Comparison of ENCODE assay signal across 15 cellular contexts in the genomic region with DNA sequence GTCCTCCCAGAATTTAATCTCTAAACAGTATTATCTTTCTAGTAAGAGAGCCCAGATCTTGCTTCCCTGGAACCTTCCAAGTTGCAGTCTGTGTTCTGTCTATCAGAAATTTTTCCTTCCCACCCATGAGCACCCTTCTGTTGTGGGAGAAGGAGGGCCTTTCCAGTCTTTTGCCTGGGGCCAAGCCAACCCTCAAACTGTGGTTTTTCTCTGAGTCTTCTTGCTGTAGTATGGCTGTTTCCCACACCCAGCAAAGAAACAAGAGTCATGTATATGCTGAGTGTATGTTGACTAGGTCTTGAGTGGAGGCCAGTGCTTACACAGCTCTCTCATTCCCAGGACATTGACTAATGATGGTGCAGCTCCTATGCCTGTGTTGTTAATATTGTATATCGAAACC.
DNase-seq lines count a peak whose midpoint lies in the region; ATAC-seq, FAIRE-seq and TF ChIP-seq lines count a peak whose summit lies in the region.
"Had no signal": no experiment of that assay in that cellular context is flagged by ENCODE, and none has a peak within 500 bp of the region (broad histone marks: within the 10 kb centered on the region; RNA-seq: fewer than 3 reads in every experiment).

No MANE protein-coding gene starts in this region.

- CTCF ChIA-PET in A673 (lab: Charles Lee), result no interaction called here

- peak overlapping the region; percentile 42 for H3K4me2 ChIP-seq in astrocyte (ENCODE audit: low read length)

- no peaks in the 10 kb centered on the region for H3K79me2 ChIP-seq in astrocyte (ENCODE audit: insufficient read depth, low read length)

- no TSS peak for BruUV-seq in A673 (replicated peaks; lab: Mats Ljungman, UMichigan)

- no peaks in the 10 kb centered on the region for H3K36me3 ChIP-seq in right atrium auricular region
- H3K36me3 ChIP-seq in astrocyte (ENCODE audit: insufficient read depth, low read length), result no peaks in the 10 kb centered on the region
- no peaks in the 10 kb centered on the region for H3K36me3 ChIP-seq in A673 (ENCODE audit: insufficient read depth, low read length, poor library complexity, severe bottlenecking)
- H3K36me3 ChIP-seq: BE2C, thyroid gland had no signal

- H3K9ac ChIP-seq in astrocyte (ENCODE audit: low read length), result peak overlapping the region; percentile 49

- H3K4me1 Mint-ChIP-seq in astrocyte (ENCODE audit: low read depth, unreplicated experiment), result peaks cover 46% of the 10 kb centered on the region
- H3K4me1 Mint-ChIP-seq in natural killer cell, result peaks cover 12 to 14% of the 10 kb centered on the region in 2 donors
- H3K4me1 Mint-ChIP-seq: neural crest cell had no signal

- no peaks in the 10 kb centered on the region for H4K20me1 ChIP-seq in astrocyte (ENCODE audit: insufficient read depth, low read length)

- H3K4me3 Mint-ChIP-seq in astrocyte (ENCODE audit: unreplicated experiment), result no peak overlapping the region
- H3K4me3 Mint-ChIP-seq in natural killer cell, result no peak overlapping the region
- H3K4me3 Mint-ChIP-seq: activated T-cell treated with anti-CD3 and anti-CD28 coated beads, Interleukin-2, amount 50 U/mL, for 24 hours; dendritic cell treated with granulocyte-macrophage colony-stimulating factor and Interleukin-4, amounts not matched to agents 40 ng/mL and 50 ng/mL, for 4 days; neural crest cell had no signal

- TF ChIP-seq CTCF in right atrium auricular region (IDR thresholded peaks at IDR 0.05) (no peak), astrocyte (IDR thresholded peaks at IDR 0.05; ENCODE audit: insufficient read depth, low read depth, low read length) (no peak), A673 (conservative IDR thresholded peaks at IDR 0.05; ENCODE audit: low read depth, low read length) (no peak), natural killer cell (IDR thresholded peaks at IDR 0.05) (no peak)

- H3K27ac ChIP-seq in right atrium auricular region, result no peak overlapping the region
- H3K27ac ChIP-seq in astrocyte (ENCODE audit: low read depth, low read length), result peak overlapping the region; percentile 73
- H3K27ac ChIP-seq in substantia nigra (ENCODE audit: low read depth, low read length, poor library complexity, severe bottlenecking), result peak overlapping the region; percentile 19
- H3K27ac ChIP-seq in A673 (ENCODE audit: low read depth, low read length, poor library complexity, severe bottlenecking), result no peak overlapping the region
- H3K27ac ChIP-seq: thyroid gland had no signal

- H3K9me3 Mint-ChIP-seq in astrocyte (ENCODE audit: unreplicated experiment) (no peaks in the 10 kb centered on the region), natural killer cell (no peaks in the 10 kb centered on the region)
- H3K9me3 Mint-ChIP-seq: activated T-cell treated with anti-CD3 and anti-CD28 coated beads, Interleukin-2, amount 50 U/mL, for 24 hours; dendritic cell treated with granulocyte-macrophage colony-stimulating factor and Interleukin-4, amounts not matched to agents 40 ng/mL and 50 ng/mL, for 4 days had no signal

- H3K27ac Mint-ChIP-seq in astrocyte (ENCODE audit: unreplicated experiment) (peak overlapping the region; percentile 90), natural killer cell (no peak overlapping the region)
- H3K27ac Mint-ChIP-seq: activated T-cell treated with anti-CD3 and anti-CD28 coated beads, Interleukin-2, amount 50 U/mL, for 24 hours; dendritic cell treated with granulocyte-macrophage colony-stimulating factor and Interleukin-4, amounts not matched to agents 40 ng/mL and 50 ng/mL, for 4 days had no signal

- no peak overlapping the region for H2AFZ ChIP-seq in astrocyte (ENCODE audit: low read depth, low read length)

- no peaks in the 10 kb centered on the region for H3K27me3 Mint-ChIP-seq in astrocyte (ENCODE audit: low read depth, unreplicated experiment)
- H3K27me3 Mint-ChIP-seq in natural killer cell (ENCODE audit: low read depth in 2 of 2), result no peaks in the 10 kb centered on the region
- H3K27me3 Mint-ChIP-seq: activated T-cell treated with anti-CD3 and anti-CD28 coated beads, Interleukin-2, amount 50 U/mL, for 24 hours; dendritic cell treated with granulocyte-macrophage colony-stimulating factor and Interleukin-4, amounts not matched to agents 40 ng/mL and 50 ng/mL, for 4 days had no signal

- DNase-seq in Right ventricle myocardium superior (peak; percentile 44), right atrium auricular region (ENCODE audit: low spot score) (no peak), astrocyte (ENCODE audit: low read depth) (peak; percentile 99), glomerular visceral epithelial cell (ENCODE audit: extremely low spot score) (peak; percentile 66), substantia nigra (lab: John Stamatoyannopoulos, UW) (no peak), A673 (ENCODE audit: low spot score) (no peak), DMS 273 treated with DMSO at 0.1 percent for 48 hours (lab: John Stamatoyannopoulos, UW) (no peak), natural killer cell (no peak)
- DNase-seq: activated T-cell treated with anti-CD3 and anti-CD28 coated beads, Interleukin-2, amount 50 U/mL, for 24 hours; BE2C; NCI-H1048; thyroid gland had no signal

- POLR2A ChIA-PET in A673 (lab: Charles Lee; ENCODE audit: low non-redundant PET), result no interaction called here

- no peaks in the 10 kb centered on the region for H3K27me3 ChIP-seq in right atrium auricular region
- no peaks in the 10 kb centered on the region for H3K27me3 ChIP-seq in astrocyte (ENCODE audit: insufficient read depth, low read length)
- no peaks in the 10 kb centered on the region for H3K27me3 ChIP-seq in A673 (replicated peaks; ENCODE audit: insufficient read depth, low read depth, low read length, poor library complexity)
- H3K27me3 ChIP-seq: BE2C, thyroid gland had no signal

- no peaks in the 10 kb centered on the region for H3K9me3 ChIP-seq in right atrium auricular region
- H3K9me3 ChIP-seq in astrocyte (ENCODE audit: insufficient read depth, low read depth, low read length), result no peaks in the 10 kb centered on the region
- no peaks in the 10 kb centered on the region for H3K9me3 ChIP-seq in A673 (ENCODE audit: low read depth, low read length, poor library complexity, severe bottlenecking)
- H3K9me3 ChIP-seq: BE2C, thyroid gland had no signal

- peaks cover 11% of the 10 kb centered on the region for H3K36me3 Mint-ChIP-seq in astrocyte (ENCODE audit: low read depth, unreplicated experiment)
- H3K36me3 Mint-ChIP-seq in natural killer cell, result no peaks in the 10 kb centered on the region

- H3K4me1 ChIP-seq in right atrium auricular region (peaks cover 0 to 8% of the 10 kb centered on the region in 2 donors), astrocyte (ENCODE audit: insufficient read depth, low read length) (peaks cover 38% of the 10 kb centered on the region), A673 (ENCODE audit: insufficient read depth, low read length, poor library complexity, severe bottlenecking) (peaks cover 22% of the 10 kb centered on the region)

- FAIRE-seq in astrocyte (lab: Jason Lieb, UNC), result peak; percentile 50
- FAIRE-seq: TTC549 had no signal

- ATAC-seq in Right ventricle myocardium superior (ENCODE audit: poor library complexity), result peak; percentile 66
- no peak for ATAC-seq in natural killer cell

- intact Hi-C loops in Right ventricle myocardium superior (cut with DNase I), result no loop called here
- intact Hi-C loops in A673 (cut with micrococcal nuclease; ENCODE audit: unreplicated experiment), result no loop called here
- intact Hi-C loops in natural killer cell (cut with micrococcal nuclease), result no loop called here

- H3K4me3 ChIP-seq in right atrium auricular region, result no peak overlapping the region
- H3K4me3 ChIP-seq in astrocyte (ENCODE audit: insufficient read depth, low read depth, low read length), result no peak overlapping the region
- H3K4me3 ChIP-seq in A673 (ENCODE audit: low read depth, low read length, poor library complexity, severe bottlenecking), result no peak overlapping the region
- H3K4me3 ChIP-seq: thyroid gland had no signal

Comparison
In these comparisons a context has a peak if more than half of its experiments do, and no peak if none do; other contexts are left out.
1. DNase-seq: peak in Right ventricle myocardium superior (single experiment), astrocyte (single experiment) and glomerular visceral epithelial cell (single experiment); none in right atrium auricular region (single experiment), substantia nigra (0 of 49), A673 (single experiment), DMS 273 treated with DMSO at 0.1 percent for 48 hours (single experiment) and natural killer cell (single experiment).
2. H3K27ac ChIP-seq: peak in astrocyte (single experiment) and substantia nigra (single experiment); none in right atrium auricular region (0 of 2) and A673 (single experiment).